1 cellular context compared by ENCODE assay signal in genomic region chr1:41523981-41524675, GRCh38.
TF ChIP-seq lines count a peak whose summit lies in the region.

No MANE protein-coding gene starts in this region.

TF ChIP-seq in H1, 55 proteins besides CTCF, POLR2A, EP300 and RAD21 (continued from another document):
- TF ChIP-seq SIN3A (conservative IDR thresholded peaks at IDR 0.05 in 1 of 2, IDR thresholded peaks at IDR 0.05 in 1 of 2; ENCODE audit: low read depth in 1 of 2, low read length in 2 of 2) (no peak), SP1 (IDR thresholded peaks at IDR 0.05; ENCODE audit: low read depth, low read length) (no peak), KDM5A (IDR thresholded peaks at IDR 0.05; ENCODE audit: low read length) (no peak), MAX (IDR thresholded peaks at IDR 0.05) (no peak), YY1 (IDR thresholded peaks at IDR 0.05; ENCODE audit: low read depth, low read length) (no peak), GTF2F1 (IDR thresholded peaks at IDR 0.05; ENCODE audit: borderline replicate concordance, low read depth, low read length) (no peak)
